Comparison of ENCODE assay signal across 12 cellular contexts in the genomic region with DNA sequence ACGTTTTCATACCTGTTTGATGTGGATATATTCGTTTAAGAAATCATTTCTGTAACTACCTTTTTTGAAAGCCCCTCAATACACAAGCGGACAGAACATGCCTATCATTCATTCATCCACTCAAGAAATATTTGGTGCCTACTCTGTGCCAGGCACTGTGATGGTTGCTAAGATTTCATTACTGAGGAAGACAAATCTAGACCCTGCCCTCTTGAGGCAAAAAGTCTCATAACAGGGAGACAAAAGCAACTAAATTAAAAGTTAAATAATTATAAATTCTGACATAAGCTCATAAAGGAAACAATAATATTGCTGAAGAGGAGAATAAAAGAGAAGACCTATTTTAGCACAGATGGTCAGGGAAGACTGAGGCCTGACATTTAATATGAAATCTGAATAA.
A peak's percentile ranks its signal among the peaks of the same experiment; 100 is the strongest.
DNase-seq lines count a peak whose midpoint lies in the region; ATAC-seq and TF ChIP-seq lines count a peak whose summit lies in the region.
"Had no signal": no experiment of that assay in that cellular context is flagged by ENCODE, and none has a peak within 500 bp of the region (broad histone marks: within the 10 kb centered on the region; RNA-seq: fewer than 3 reads in every experiment).

No MANE protein-coding gene starts in this region.

- TF ChIP-seq CTCF in BE2C (IDR thresholded peaks at IDR 0.05; ENCODE audit: low read depth, low read length) (peak; percentile 15; the same call in 1 of the 2 replicates), HFF-Myc (IDR thresholded peaks at IDR 0.05; ENCODE audit: low read depth, low read length, missing control alignments) (peak; percentile 36), WI38 (IDR thresholded peaks at IDR 0.05; ENCODE audit: low read depth, low read length) (0 out of 2 replicates have a peak, but pooled peaks have one; percentile 26), kidney epithelial cell (IDR thresholded peaks at IDR 0.05; ENCODE audit: insufficient read depth, low read length, poor library complexity, severe bottlenecking) (peak; percentile 25)

- H3K4me3 ChIP-seq in BE2C (ENCODE audit: low read depth, low read length), result no peak overlapping the region
- no peak overlapping the region for H3K4me3 ChIP-seq in HFF-Myc (replicated peaks; ENCODE audit: low read depth, low read length)
- H3K4me3 ChIP-seq in WI38 (ENCODE audit: low read depth, low read length), result no peak overlapping the region
- H3K4me3 ChIP-seq in kidney epithelial cell (ENCODE audit: low read depth, low read length), result no peak overlapping the region
- H3K4me3 ChIP-seq: SJSA1, skin epidermis had no signal

- H3K36me3 ChIP-seq in BE2C (no peaks in the 10 kb centered on the region), kidney epithelial cell (ENCODE audit: control insufficient read depth, insufficient read depth, low read length) (no peaks in the 10 kb centered on the region)
- H3K36me3 ChIP-seq: SJSA1 had no signal

- intact Hi-C loops in sciatic nerve (cut with DNase I), result no loop called here

- H3K27me3 ChIP-seq in BE2C, result no peaks in the 10 kb centered on the region
- no peaks in the 10 kb centered on the region for H3K27me3 ChIP-seq in kidney epithelial cell (ENCODE audit: control insufficient read depth, insufficient read depth, low read length)

- DNase-seq in BE2C, result no peak
- DNase-seq in HFF-Myc (ENCODE audit: extremely low read depth, low read depth), result peak; percentile 1
- DNase-seq in kidney epithelial cell (ENCODE audit: low read depth), result no peak
- no peak for DNase-seq in sciatic nerve (ENCODE audit: low spot score)
- DNase-seq in cerebellar nuclear complex (lab: John Stamatoyannopoulos, UW), result no peak
- no peak for DNase-seq in T-helper 2 cell
- no peak for DNase-seq in COLO668 (lab: John Stamatoyannopoulos, UW; ENCODE audit: unreplicated experiment)
- DNase-seq: aorta, NCI-H2029 treated with DMSO at 0.1 percent for 48 hours had no signal

- no peaks in the 10 kb centered on the region for H3K4me1 ChIP-seq in BE2C
- H3K4me1 ChIP-seq: SJSA1 had no signal

- H3K9me3 ChIP-seq in BE2C, result no peaks in the 10 kb centered on the region
- H3K9me3 ChIP-seq: SJSA1 had no signal

- no peak for ATAC-seq in sciatic nerve
